Comparison of ENCODE assay signal across 23 cellular contexts in the genomic region with DNA sequence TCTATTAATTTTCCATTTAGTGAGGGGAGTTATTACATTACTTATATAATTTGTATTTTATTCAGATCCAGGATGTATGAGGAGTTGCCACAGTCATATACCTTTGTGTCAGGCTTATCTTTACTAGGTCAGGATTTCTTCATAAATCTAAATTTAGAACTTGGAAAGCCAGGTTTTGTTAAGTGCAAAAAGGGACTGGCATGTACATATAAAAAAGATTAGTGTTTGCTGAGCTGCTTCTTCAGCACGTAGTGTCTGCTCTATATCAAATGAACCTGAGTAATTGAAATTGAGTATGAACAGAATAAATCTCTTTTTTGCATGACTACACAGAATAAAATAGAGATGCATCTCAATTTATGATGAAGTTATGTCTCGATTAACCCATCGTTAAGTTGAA.
"Had no signal": no experiment of that assay in that cellular context is flagged by ENCODE, and none has a peak within 500 bp of the region (broad histone marks: within the 10 kb centered on the region; RNA-seq: fewer than 3 reads in every experiment).

No MANE protein-coding gene starts in this region.

- H3K27me3 Mint-ChIP-seq: memory B cell; stimulated activated memory B cell treated with anti-CD40 and anti-IgM and Interleukin-4, amounts not matched to agents 10 μg/mL and 1 μg/mL and 100 μg/mL, for 72 hours had no signal

- H3K4me3 Mint-ChIP-seq: immature natural killer cell; memory B cell; natural killer cell; stimulated activated memory B cell treated with anti-CD40 and anti-IgM and Interleukin-4, amounts not matched to agents 10 μg/mL and 1 μg/mL and 100 μg/mL, for 72 hours had no signal

- DNase-seq: central memory CD4-positive, alpha-beta T cell; dorsolateral prefrontal cortex; effector CD4-positive, alpha-beta T cell; foreskin fibroblast; hypothalamus; immature natural killer cell; left lung; natural killer cell; occipital lobe; ovary; posterior cingulate gyrus; retina; right lobe of liver; stimulated activated CD4-positive, alpha-beta T cell treated with anti-CD3 and anti-CD28 coated beads, Interleukin-12 subunit alpha, Interleukin-12 subunit beta, amount 100 ng/mL, for 4 hours; stimulated activated CD4-positive, alpha-beta T cell treated with anti-CD3 and anti-CD28 coated beads, Interleukin-2, amount 100 ng/mL, for 24 hours; stimulated activated CD4-positive, alpha-beta T cell treated with anti-CD3 and anti-CD28 coated beads, Interleukin-4, amount 100 ng/mL, for 4 hours; stimulated activated naive CD8-positive, alpha-beta T cell treated with anti-CD3 and anti-CD28 coated beads, Interleukin-15, Interleukin-2, amounts not matched to agents 100 U/mL and 50 U/mL, for 24 hours; substantia nigra; upper lobe of left lung had no signal

- H3K4me1 Mint-ChIP-seq: natural killer cell had no signal

- ATAC-seq: esophagus mucosa; gastroesophageal sphincter; left lung; natural killer cell; stimulated activated memory B cell treated with anti-CD40 and anti-IgM and Interleukin-4, amounts not matched to agents 10 μg/mL and 1 μg/mL and 100 μg/mL, for 72 hours; stimulated activated naive CD8-positive, alpha-beta T cell treated with anti-CD3 and anti-CD28 coated beads, Interleukin-15, Interleukin-2, amounts not matched to agents 100 U/mL and 50 U/mL, for 24 hours had no signal
